ENCODE assay signal across 18 cellular contexts in genomic region chr6:170423030-170423429, GRCh38.
DNase-seq lines count a peak whose midpoint lies in the region; ATAC-seq, FAIRE-seq and TF ChIP-seq lines count a peak whose summit lies in the region.
"Had no signal": no experiment of that assay in that cellular context is flagged by ENCODE, and none has a peak within 500 bp of the region (broad histone marks: within the 10 kb centered on the region; RNA-seq: fewer than 3 reads in every experiment).

No MANE protein-coding gene starts in this region.

- H4K8ac ChIP-seq in H1 (ENCODE audit: extremely low read depth, insufficient read depth, low read length), result peak overlapping the region; percentile 45; the same call in 1 of the 2 replicates

- peaks cover 2% of the 10 kb centered on the region for H3K4me1 Mint-ChIP-seq in mesothelial cell of epicardium
- no peaks in the 10 kb centered on the region for H3K4me1 Mint-ChIP-seq in effector memory CD8-positive, alpha-beta T cell (ENCODE audit: low read depth in 2 of 2)
- H3K4me1 Mint-ChIP-seq: activated CD8-positive, alpha-beta memory T cell treated with anti-CD3 and anti-CD28 coated beads, Interleukin-2, amount 10 ng/mL, durations not matched to agents 7 days and 5 days had no signal

- WGBS in H1 (ENCODE audit: extremely low coverage in 1 of 2, insufficient coverage in 1 of 2, insufficient read length in 1 of 2, insufficient replicate concordance in 2 of 2, low coverage in 1 of 2, low lambda C conversion rate in 2 of 2, missing lambda C conversion rate in 1 of 2), 2 experiments, result 40% methylated on average over 29 of the region's 29 CpGs; no CpG with 5 or more reads in 1 of the 2 experiments
- 82% methylated on average over 20 of the region's 29 CpGs for WGBS in mammary epithelial cell (ENCODE audit: low coverage, missing lambda C conversion rate)

- no peak for TF ChIP-seq POLR2A in H1 (IDR thresholded peaks at IDR 0.05; ENCODE audit: control extremely low read depth in 1 of 2, low read depth in 2 of 2, low read length in 2 of 2)

- ATAC-seq in Right ventricle myocardium superior (ENCODE audit: poor library complexity), result peak; percentile 53
- no peak for ATAC-seq in GM19455 (IDR thresholded peaks at IDR 0.05; ENCODE audit: unreplicated experiment)
- no peak for ATAC-seq in effector memory CD8-positive, alpha-beta T cell (replicated peaks)
- ATAC-seq: activated CD8-positive, alpha-beta memory T cell treated with anti-CD3 and anti-CD28 coated beads, Interleukin-2, amount 10 ng/mL, durations not matched to agents 7 days and 5 days had no signal

- no peak overlapping the region for H2BK5ac ChIP-seq in H1 (ENCODE audit: low read depth, low read length)

- DNase-seq in Right ventricle myocardium superior, result no peak
- DNase-seq in cardiac septum (ENCODE audit: low spot score), result no peak
- DNase-seq in H1 (ENCODE audit: low read depth in 1 of 2, low spot score in 2 of 2), result peak; percentile 54 to 74
- DNase-seq in mesothelial cell of epicardium (ENCODE audit: low spot score in 2 of 2, unreplicated experiment in 2 of 2), result no peak
- no peak for DNase-seq in effector memory CD8-positive, alpha-beta T cell
- no peak for DNase-seq in mammary epithelial cell
- no peak for DNase-seq in NCI-H345 (lab: John Stamatoyannopoulos, UW)
- DNase-seq: activated CD8-positive, alpha-beta memory T cell treated with anti-CD3 and anti-CD28 coated beads, Interleukin-2, amount 10 ng/mL, durations not matched to agents 7 days and 5 days; adrenal gland; C1 segment of cervical spinal cord; hypothalamus; Kasumi-1; naive B cell; PC-9; stimulated activated CD4-positive, alpha-beta T cell treated with anti-CD3 and anti-CD28 coated beads, Interleukin-12 subunit alpha, Interleukin-12 subunit beta, amount 100 ng/mL, for 4 hours; T1000 had no signal

- H3K9me3 ChIP-seq in H1 (ENCODE audit: insufficient read depth in 2 of 2, low read depth in 1 of 2, low read length in 1 of 2), result no peaks in the 10 kb centered on the region
- H3K9me3 ChIP-seq in mammary epithelial cell (replicated peaks; ENCODE audit: insufficient read depth, low read length), result no peaks in the 10 kb centered on the region
- H3K9me3 ChIP-seq: adrenal gland, prostate gland had no signal

- H3K4me2 ChIP-seq in H1 (ENCODE audit: insufficient read depth in 1 of 2, low read depth in 2 of 2, low read length in 2 of 2) (peak overlapping the region in 1 of 2 experiments; percentile 44; a peak in 1 of 4 replicates), mammary epithelial cell (ENCODE audit: insufficient read depth, low read depth, low read length) (no peak overlapping the region)
- H3K4me2 ChIP-seq: PC-9 had no signal

- no peak overlapping the region for H3K27ac Mint-ChIP-seq in mesothelial cell of epicardium
- H3K27ac Mint-ChIP-seq in effector memory CD8-positive, alpha-beta T cell, result no peak overlapping the region
- H3K27ac Mint-ChIP-seq: activated CD8-positive, alpha-beta memory T cell treated with anti-CD3 and anti-CD28 coated beads, Interleukin-2, amount 10 ng/mL, durations not matched to agents 7 days and 5 days; naive B cell had no signal

- H3K4me1 ChIP-seq in H1 (replicated peaks in 1 of 4; ENCODE audit: control insufficient read depth in 3 of 4, insufficient read depth in 4 of 4, low read length in 3 of 4), result peaks cover 0 to 4% (median 0%) of the 10 kb centered on the region in 4 experiments; a peak in 1 of 7 replicates
- H3K4me1 ChIP-seq in mammary epithelial cell (ENCODE audit: insufficient read depth, low read length), result no peaks in the 10 kb centered on the region
- H3K4me1 ChIP-seq: adrenal gland, prostate gland had no signal

- no peaks in the 10 kb centered on the region for H3K79me1 ChIP-seq in H1 (ENCODE audit: low read depth, low read length)

- dilution Hi-C loops in mammary epithelial cell (cut with HindIII; ENCODE audit: low sequenced_read_pairs), result no loop called here

- no peaks in the 10 kb centered on the region for H3K36me3 ChIP-seq in H1 (ENCODE audit: control insufficient read depth in 2 of 4, insufficient read depth in 4 of 4, low read length in 3 of 4)
- no peaks in the 10 kb centered on the region for H3K36me3 ChIP-seq in mammary epithelial cell (ENCODE audit: insufficient read depth, low read length)
- H3K36me3 ChIP-seq: adrenal gland, prostate gland had no signal

- peak; percentile 19 to 31; a peak in 2 of 4 replicates for TF ChIP-seq RAD21 in H1 (IDR thresholded peaks at IDR 0.05 in 1 of 2, conservative IDR thresholded peaks at IDR 0.05 in 1 of 2; ENCODE audit: low read depth in 2 of 2, low read length in 2 of 2)

- TF ChIP-seq CTCF in H1 (IDR thresholded peaks at IDR 0.05; ENCODE audit: control extremely low read depth in 1 of 3, insufficient read depth in 1 of 3, low read depth in 1 of 3, low read length in 3 of 3) (peak in 2 of 3 experiments; percentile 22 to 23; a peak in 2 of 4 replicates), mesothelial cell of epicardium (IDR thresholded peaks at IDR 0.05; ENCODE audit: unreplicated experiment) (no peak), mammary epithelial cell (conservative IDR thresholded peaks at IDR 0.05 in 1 of 2, IDR thresholded peaks at IDR 0.05 in 1 of 2; ENCODE audit: extremely low read depth in 1 of 2, insufficient read depth in 1 of 2, low read depth in 1 of 2, low read length in 2 of 2) (no peak)

- no peaks in the 10 kb centered on the region for H3K9me3 Mint-ChIP-seq in mesothelial cell of epicardium
- H3K9me3 Mint-ChIP-seq in effector memory CD8-positive, alpha-beta T cell, result no peaks in the 10 kb centered on the region

- H2BK15ac ChIP-seq in H1 (ENCODE audit: low read length), result no peak overlapping the region

- no peak overlapping the region for H4K5ac ChIP-seq in H1 (ENCODE audit: insufficient read length, low read depth, low read length)

- FAIRE-seq in H1 (lab: Jason Lieb, UNC), result no peak

- H4K20me1 ChIP-seq in H1 (replicated peaks in 1 of 2; ENCODE audit: control insufficient read depth in 1 of 2, insufficient read depth in 2 of 2, low read length in 2 of 2) (no peaks in the 10 kb centered on the region), mammary epithelial cell (ENCODE audit: insufficient read depth, low read length) (no peaks in the 10 kb centered on the region)

- H3K18ac ChIP-seq in H1 (ENCODE audit: extremely low read depth, low read length), result no peak overlapping the region

- no peaks in the 10 kb centered on the region for H3K23me2 ChIP-seq in H1 (ENCODE audit: low read depth, low read length)

- H3K9ac ChIP-seq in H1 (replicated peaks in 1 of 4; ENCODE audit: extremely low read depth in 1 of 4, low read depth in 3 of 4, low read length in 3 of 4) (no peak overlapping the region), mammary epithelial cell (ENCODE audit: insufficient read depth, low read length) (no peak overlapping the region)

- POLR2A ChIA-PET in H1 (lab: Charles Lee; ENCODE audit: partially characterized antibody), result interaction anchor here (0.6 to 0.7 kb wide), 2 partner anchors 10 to 22 kb away, joined by 3 read pairs; no protein-coding TSS in a partner anchor

- H3K27ac ChIP-seq in H1 (ENCODE audit: low read depth, low read length), result no peak overlapping the region
- no peak overlapping the region for H3K27ac ChIP-seq in mammary epithelial cell (ENCODE audit: insufficient read depth, low read depth, low read length)
- H3K27ac ChIP-seq: adrenal gland, PC-9, prostate gland had no signal

- H4K91ac ChIP-seq in H1 (replicated peaks; ENCODE audit: insufficient read length, low read length), result no peak overlapping the region

- no peak overlapping the region for H2AK5ac ChIP-seq in H1 (ENCODE audit: low read depth, low read length)

- H2BK20ac ChIP-seq in H1 (ENCODE audit: low read length), result no peak overlapping the region

- BruUV-seq in mammary epithelial cell (replicated peaks; lab: Mats Ljungman, UMichigan), result no TSS peak

- H3K4me3 ChIP-seq in H1 (ENCODE audit: extremely low read depth in 1 of 4, insufficient read depth in 2 of 4, low read depth in 3 of 4, low read length in 4 of 4) (peak overlapping the region in 1 of 4 experiments; percentile 28; a peak in 1 of 8 replicates), mammary epithelial cell (replicated peaks in 1 of 3; ENCODE audit: insufficient read depth in 1 of 3, low read depth in 2 of 3, low read length in 3 of 3) (no peak overlapping the region)
- H3K4me3 ChIP-seq: adrenal gland, PC-9, prostate gland had no signal

- no peak for TF ChIP-seq EP300 in H1 (IDR thresholded peaks at IDR 0.05; ENCODE audit: borderline replicate concordance in 1 of 2, low read depth in 2 of 2, low read length in 2 of 2)

- no peak overlapping the region for H2BK120ac ChIP-seq in H1 (replicated peaks; ENCODE audit: low read depth, low read length)

- no peaks in the 10 kb centered on the region for H3K36me3 Mint-ChIP-seq in mesothelial cell of epicardium
- H3K36me3 Mint-ChIP-seq in effector memory CD8-positive, alpha-beta T cell (ENCODE audit: insufficient read depth), result no peaks in the 10 kb centered on the region
- H3K36me3 Mint-ChIP-seq: activated CD8-positive, alpha-beta memory T cell treated with anti-CD3 and anti-CD28 coated beads, Interleukin-2, amount 10 ng/mL, durations not matched to agents 7 days and 5 days; naive B cell had no signal

- peak overlapping the region; percentile 50 for H3K4me3 Mint-ChIP-seq in mesothelial cell of epicardium
- no peak overlapping the region for H3K4me3 Mint-ChIP-seq in effector memory CD8-positive, alpha-beta T cell
- H3K4me3 Mint-ChIP-seq: activated CD8-positive, alpha-beta memory T cell treated with anti-CD3 and anti-CD28 coated beads, Interleukin-2, amount 10 ng/mL, durations not matched to agents 7 days and 5 days had no signal

- H2AFZ ChIP-seq in H1 (ENCODE audit: low read length) (0 out of 2 replicates have a peak overlapping the region, but pooled peaks have one; percentile 72), mammary epithelial cell (ENCODE audit: low read depth, low read length) (no peak overlapping the region)
- H2AFZ ChIP-seq: PC-9 had no signal

- intact Hi-C loops in Right ventricle myocardium superior (cut with DNase I) (no loop called here), cardiac septum (cut with DNase I) (no loop called here), mammary epithelial cell (cut with micrococcal nuclease) (no loop called here)

- H3K27me3 Mint-ChIP-seq in mesothelial cell of epicardium (ENCODE audit: low read depth), result peaks cover 20% of the 10 kb centered on the region
- H3K27me3 Mint-ChIP-seq in effector memory CD8-positive, alpha-beta T cell, result peaks cover 41 to 72% of the 10 kb centered on the region in 2 donors

- H3K23ac ChIP-seq in H1 (ENCODE audit: insufficient read length), result no peak overlapping the region

- no peak overlapping the region for H2BK12ac ChIP-seq in H1 (ENCODE audit: low read depth, low read length)

- no peaks in the 10 kb centered on the region for H3K79me2 ChIP-seq in H1 (ENCODE audit: control insufficient read depth in 1 of 2, insufficient read depth in 2 of 2, low read length in 2 of 2)
- H3K79me2 ChIP-seq in mammary epithelial cell (ENCODE audit: insufficient read depth, low read length), result no peaks in the 10 kb centered on the region

- no peak overlapping the region for H3K14ac ChIP-seq in H1 (ENCODE audit: insufficient read length)

- no peak overlapping the region for H3K4ac ChIP-seq in H1 (replicated peaks; ENCODE audit: insufficient read length, low read depth, low read length)

- in situ Hi-C loops in mammary epithelial cell (cut with MboI; ENCODE audit: low sequenced_read_pairs in 2 of 2), result no loop called here

- CTCF ChIA-PET in H1 (lab: Charles Lee; ENCODE audit: partially characterized antibody), result interaction anchor here (1.1 to 2.1 kb wide), 5 partner anchors 14 to 592 kb away, joined by 3 to 7 read pairs (median 5); no protein-coding TSS in a partner anchor
- CTCF ChIA-PET in mammary epithelial cell (lab: Charles Lee; ENCODE audit: low non-redundant PET), result no interaction called here

- 0 out of 7 replicates have a peak, but pooled peaks cover 0 to 2% (median 0%) of the 10 kb centered on the region in 4 experiments for H3K27me3 ChIP-seq in H1 (replicated peaks in 1 of 4; ENCODE audit: control insufficient read depth in 3 of 4, extremely low read depth in 1 of 4, insufficient read depth in 3 of 4, low read length in 3 of 4)
- no peaks in the 10 kb centered on the region for H3K27me3 ChIP-seq in mammary epithelial cell (ENCODE audit: insufficient read depth, low read length)
- H3K27me3 ChIP-seq: adrenal gland had no signal

- no peak overlapping the region for H3K56ac ChIP-seq in H1 (replicated peaks; ENCODE audit: insufficient read length, low read depth, low read length)

Comparison
In these comparisons a context has a peak if more than half of its experiments do, and no peak if none do; other contexts are left out.
1. DNase-seq: peak in H1 (2 of 2); none in Right ventricle myocardium superior (single experiment), cardiac septum (single experiment), mesothelial cell of epicardium (0 of 2), effector memory CD8-positive, alpha-beta T cell (0 of 3), mammary epithelial cell (single experiment) and NCI-H345 (single experiment).
2. CTCF ChIP-seq: peak in H1 (2 of 3); none in mesothelial cell of epicardium (single experiment) and mammary epithelial cell (0 of 2).